ENCODE assay signal across 27 cellular contexts in the genomic region with DNA sequence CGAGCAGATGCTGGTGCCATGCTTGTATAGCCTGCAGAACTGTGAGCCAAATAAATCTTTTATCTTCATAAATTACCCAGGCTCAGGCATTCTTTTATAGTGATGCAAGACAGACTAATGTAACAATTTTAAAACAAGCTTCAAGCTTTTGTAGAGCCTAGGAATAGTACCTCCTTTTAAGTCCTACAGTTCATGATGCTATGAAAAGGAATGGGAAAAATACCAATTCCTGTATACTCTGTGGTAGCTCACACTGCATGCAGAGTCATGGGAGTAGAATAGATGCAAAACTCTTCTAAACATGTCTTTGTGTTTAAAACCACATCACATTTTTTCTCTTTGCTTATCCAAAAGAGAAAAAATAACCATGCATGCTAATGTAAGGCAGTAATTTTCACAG.
"Had no signal": no experiment of that assay in that cellular context is flagged by ENCODE, and none has a peak within 500 bp of the region (broad histone marks: within the 10 kb centered on the region; RNA-seq: fewer than 3 reads in every experiment).

No MANE protein-coding gene starts in this region.

- H3K36me3 ChIP-seq: breast epithelium, pancreas, transverse colon had no signal

- DNase-seq: activated CD4-positive, alpha-beta memory T cell treated with anti-CD3 and anti-CD28 coated beads for 36 hours; activated CD4-positive, alpha-beta T cell treated with anti-CD3 and anti-CD28 coated beads, Interleukin-2, amount 10 ng/mL, durations not matched to agents 24 days and 14 days; activated CD4-positive, CD25-positive, alpha-beta regulatory T cell treated with anti-CD3 and anti-CD28 coated beads, Interleukin-2, amount 50 U/mL, for 72 hours; activated CD8-positive, alpha-beta memory T cell treated with anti-CD3 and anti-CD28 coated beads, Interleukin-2, amount 50 U/mL, for 4 hours; activated effector memory CD4-positive, alpha-beta T cell treated with anti-CD3 and anti-CD28 coated beads, Interleukin-2, amount 50 U/mL, for 16 hours; activated naive CD4-positive, alpha-beta T cell treated with anti-CD3 and anti-CD28 coated beads for 36 hours; activated naive CD8-positive, alpha-beta T cell treated with anti-CD3 and anti-CD28 coated beads for 36 hours; activated T-cell treated with anti-CD3 and anti-CD28 coated beads, Interleukin-2, amount 50 U/mL, for 1 hour; central memory CD4-positive, alpha-beta T cell; dermis blood vessel endothelial cell; effector CD4-positive, alpha-beta T cell; foreskin fibroblast; heart right ventricle; islet precursor cell; naive B cell; nephron progenitor cell; pancreas; stimulated activated CD4-positive, alpha-beta T cell treated with anti-CD3 and anti-CD28 coated beads, Interleukin-1b, Interleukin-23, amount 100 ng/mL, for 48 hours; stimulated activated CD4-positive, alpha-beta T cell treated with anti-CD3 and anti-CD28 coated beads, Interleukin-4, amount 100 ng/mL, for 4 hours; stimulated activated CD8-positive, alpha-beta memory T cell treated with anti-CD3 and anti-CD28 coated beads, Interleukin-4, amount 100 ng/mL, for 48 hours; stimulated activated naive CD4-positive, alpha-beta T cell; T-helper 2 cell; transverse colon had no signal

- H3K4me1 ChIP-seq: breast epithelium, esophagus muscularis mucosa, heart right ventricle, pancreas, right atrium auricular region had no signal

- H3K4me2 ChIP-seq: smooth muscle cell had no signal

- H3K27ac ChIP-seq: breast epithelium, esophagus muscularis mucosa, heart right ventricle, pancreas, right atrium auricular region, transverse colon had no signal

- H3K27me3 ChIP-seq: breast epithelium, esophagus muscularis mucosa, heart right ventricle, pancreas, right atrium auricular region, transverse colon had no signal

- H3K4me3 ChIP-seq: breast epithelium, esophagus muscularis mucosa, heart right ventricle, pancreas, right atrium auricular region, smooth muscle cell, transverse colon had no signal

- H3K9me3 ChIP-seq: breast epithelium, esophagus muscularis mucosa, heart right ventricle, pancreas, right atrium auricular region, transverse colon had no signal

- ATAC-seq: heart right ventricle, pancreas had no signal
